16 cellular contexts compared by ENCODE assay signal in genomic region chr12:120096671-120097202, GRCh38.
"Had no signal": no experiment of that assay in that cellular context is flagged by ENCODE, and none has a peak within 500 bp of the region (broad histone marks: within the 10 kb centered on the region; RNA-seq: fewer than 3 reads in every experiment).

No MANE protein-coding gene starts in this region.

- H3K27ac Mint-ChIP-seq: activated naive CD4-positive, alpha-beta T cell treated with anti-CD3 and anti-CD28 coated beads, Interleukin-2, amount 10 ng/mL, durations not matched to agents 7 days and 5 days; activated T-helper 2 cell treated with anti-CD3 and anti-CD28 coated beads, Interferon-gamma antibody, Interleukin-2, Interleukin-4, amounts not matched to agents 10 μg/mL and 5 μg/mL and 100 μg/mL, durations not matched to agents 14 hours and 24 hours and 36 hours; natural killer cell treated with Interleukin-12 subunit alpha and Interleukin-12 subunit beta and Interleukin-15 and Interleukin-18, amount 100 ng/mL, for 72 hours had no signal

- DNase-seq: activated naive CD4-positive, alpha-beta T cell treated with anti-CD3 and anti-CD28 coated beads, Interleukin-2, amount 10 ng/mL, durations not matched to agents 7 days and 5 days; adrenal gland; effector CD4-positive, alpha-beta T cell; foreskin keratinocyte; glutamatergic neuron; hypothalamus; kidney glomerular epithelial cell; mesendoderm; sigmoid colon; stimulated activated CD4-positive, alpha-beta T cell treated with anti-CD3 and anti-CD28 coated beads, Interleukin-1b, Interleukin-23, amount 100 ng/mL, for 48 hours; thyroid gland had no signal

- ATAC-seq: foreskin keratinocyte; natural killer cell treated with Interleukin-12 subunit alpha and Interleukin-12 subunit beta and Interleukin-15 and Interleukin-18, amount 100 ng/mL, for 72 hours; psoas muscle had no signal

- H3K9me3 Mint-ChIP-seq: activated naive CD4-positive, alpha-beta T cell treated with anti-CD3 and anti-CD28 coated beads, Interleukin-2, amount 10 ng/mL, durations not matched to agents 7 days and 5 days; activated T-helper 2 cell treated with anti-CD3 and anti-CD28 coated beads, Interferon-gamma antibody, Interleukin-2, Interleukin-4, amounts not matched to agents 10 μg/mL and 5 μg/mL and 100 μg/mL, durations not matched to agents 14 hours and 24 hours and 36 hours; natural killer cell treated with Interleukin-12 subunit alpha and Interleukin-12 subunit beta and Interleukin-15 and Interleukin-18, amount 100 ng/mL, for 72 hours had no signal

- H3K9me3 ChIP-seq: adrenal gland, psoas muscle, sigmoid colon, thyroid gland had no signal

- H3K4me1 ChIP-seq: foreskin keratinocyte had no signal

- H3K4me3 Mint-ChIP-seq: activated naive CD4-positive, alpha-beta T cell treated with anti-CD3 and anti-CD28 coated beads, Interleukin-2, amount 10 ng/mL, durations not matched to agents 7 days and 5 days; natural killer cell treated with Interleukin-12 subunit alpha and Interleukin-12 subunit beta and Interleukin-15 and Interleukin-18, amount 100 ng/mL, for 72 hours had no signal

- H3K27me3 ChIP-seq: adrenal gland, cardiac muscle cell, foreskin keratinocyte, sigmoid colon, thyroid gland had no signal

- H3K36me3 Mint-ChIP-seq: natural killer cell treated with Interleukin-12 subunit alpha and Interleukin-12 subunit beta and Interleukin-15 and Interleukin-18, amount 100 ng/mL, for 72 hours had no signal

- H3K27me3 Mint-ChIP-seq: activated naive CD4-positive, alpha-beta T cell treated with anti-CD3 and anti-CD28 coated beads, Interleukin-2, amount 10 ng/mL, durations not matched to agents 7 days and 5 days; natural killer cell treated with Interleukin-12 subunit alpha and Interleukin-12 subunit beta and Interleukin-15 and Interleukin-18, amount 100 ng/mL, for 72 hours had no signal

- H3K4me3 ChIP-seq: adrenal gland, cardiac muscle cell, psoas muscle, sigmoid colon, SK-N-MC, thyroid gland had no signal

- H3K27ac ChIP-seq: adrenal gland, cardiac muscle cell, foreskin keratinocyte, psoas muscle, sigmoid colon, SK-N-MC, thyroid gland had no signal
